Comparison of ENCODE assay signal across 13 cellular contexts in the genomic region with DNA sequence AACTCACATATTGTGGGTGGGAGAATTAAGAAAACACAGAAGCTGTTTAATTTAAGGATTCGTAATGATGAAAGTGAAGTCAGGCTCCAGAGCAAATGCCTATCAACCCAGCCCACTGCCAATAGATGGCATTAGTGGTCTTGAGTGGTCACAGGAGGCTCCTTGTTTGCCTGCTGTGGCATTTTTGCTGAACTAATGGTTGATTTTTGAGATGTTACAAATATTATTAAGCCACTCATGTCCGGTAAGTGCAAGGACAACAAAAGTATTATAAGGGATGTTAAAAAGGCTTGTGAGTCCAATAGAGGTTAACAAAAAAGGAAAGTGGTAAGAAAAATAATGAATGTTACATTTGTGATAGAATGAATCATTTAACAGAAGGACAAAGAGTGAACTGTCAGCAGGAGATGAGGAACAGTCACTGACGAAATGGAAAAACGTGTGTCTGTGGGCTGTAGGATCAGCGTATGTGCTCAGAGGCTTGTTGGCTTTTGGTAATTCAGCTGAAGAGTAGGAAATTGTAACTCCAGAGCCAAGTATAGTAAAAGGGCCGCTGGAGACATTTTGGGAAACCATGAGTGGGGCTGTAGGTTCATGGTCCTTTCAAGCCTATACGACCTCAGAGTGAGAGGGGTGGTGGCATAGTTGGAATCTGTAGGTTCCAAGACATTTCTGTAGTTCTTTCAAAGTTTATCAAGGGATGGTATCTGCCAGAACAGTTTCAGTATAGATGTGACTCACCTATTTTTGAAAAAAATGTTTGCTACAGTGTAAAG. TPM values are rescaled to one million over a fixed set of nuclear protein-coding genes. Genes with fewer than 3 reads are reported as not detected.
DNase-seq lines count a peak whose midpoint lies in the region; ATAC-seq, FAIRE-seq and TF ChIP-seq lines count a peak whose summit lies in the region.
"Had no signal": no experiment of that assay in that cellular context is flagged by ENCODE, and none has a peak within 500 bp of the region (broad histone marks: within the 10 kb centered on the region; RNA-seq: fewer than 3 reads in every experiment).

No MANE protein-coding gene starts in this region.

- no peaks in the 10 kb centered on the region for H3K9me3 ChIP-seq in K562 (replicated peaks; ENCODE audit: control insufficient read depth, insufficient read depth, low read depth, low read length)

- no peaks in the 10 kb centered on the region for H3K9me3 Mint-ChIP-seq in activated CD4-positive, alpha-beta T cell treated with anti-CD3 and anti-CD28 coated beads, Interleukin-2, amount 10 ng/mL, durations not matched to agents 7 days and 5 days

- TF ChIP-seq CTCF in K562 (IDR thresholded peaks at IDR 0.05 in 2 of 3, conservative IDR thresholded peaks at IDR 0.05 in 1 of 3; ENCODE audit: insufficient read depth in 2 of 3, low read depth in 1 of 3, low read length in 3 of 3): peak in 1 of 3 experiments; percentile 16; a peak in 2 of 6 replicates

- H3K36me3 Mint-ChIP-seq in activated CD4-positive, alpha-beta T cell treated with anti-CD3 and anti-CD28 coated beads, Interleukin-2, amount 10 ng/mL, durations not matched to agents 7 days and 5 days (ENCODE audit: low read depth): peaks cover 79% of the 10 kb centered on the region

- H2AFZ ChIP-seq in K562 (ENCODE audit: low read depth, low read length): no peak overlapping the region

- peaks cover 13% of the 10 kb centered on the region; the same call in 1 of the 3 replicates for H3K79me2 ChIP-seq in K562 (ENCODE audit: control insufficient read depth, insufficient read depth, low read length)

- ATAC-seq in K562: no peak

- no peak overlapping the region for H3K4me2 ChIP-seq in K562 (ENCODE audit: insufficient read depth, low read length)

- TF ChIP-seq RAD21 in K562 (CRISPR knock-in tag; conservative IDR thresholded peaks at IDR 0.05 in 1 of 2, IDR thresholded peaks at IDR 0.05 in 1 of 2): peak in 1 of 2 experiments; percentile 23; a peak in 1 of 4 replicates

- no peak overlapping the region for H3K4me3 ChIP-seq in K562

- peak overlapping the region; percentile 72 for H3K27ac Mint-ChIP-seq in activated CD4-positive, alpha-beta T cell treated with anti-CD3 and anti-CD28 coated beads, Interleukin-2, amount 10 ng/mL, durations not matched to agents 7 days and 5 days

- H3K27me3 ChIP-seq in K562 (ENCODE audit: control insufficient read depth in 2 of 2, insufficient read depth in 2 of 2, low read length in 2 of 2): no peaks in the 10 kb centered on the region

- intact Hi-C loops in K562 (cut with micrococcal nuclease): no loop called here

- no peak for FAIRE-seq in K562 (lab: Jason Lieb, UNC)

- in situ Hi-C loops in SK-MEL-5 (cut with HindIII; ENCODE audit: low pct_unique_long_range_greater_than_20kb, low sequenced_read_pairs): no loop called here
- in situ Hi-C loops in K562 (cut with MboI): no loop called here

- peaks cover 50% of the 10 kb centered on the region for H3K4me1 Mint-ChIP-seq in activated CD4-positive, alpha-beta T cell treated with anti-CD3 and anti-CD28 coated beads, Interleukin-2, amount 10 ng/mL, durations not matched to agents 7 days and 5 days

- CTCF ChIA-PET in activated CD4-positive, alpha-beta T cell treated with anti-CD3 and anti-CD28 coated beads, Interleukin-2, amount 10 ng/mL, durations not matched to agents 7 days and 5 days (lab: Charles Lee): interaction anchor here (0.6 to 1.4 kb wide), 3 partner anchors 57 to 1332 kb away, joined by 3 to 4 read pairs (median 4); no protein-coding TSS in a partner anchor
- CTCF ChIA-PET in K562 (lab: Yijun Ruan, JAX; ENCODE audit: low intra/inter-chr PET ratio): no interaction called here

- POLR2A ChIA-PET in activated CD4-positive, alpha-beta T cell treated with anti-CD3 and anti-CD28 coated beads, Interleukin-2, amount 10 ng/mL, durations not matched to agents 7 days and 5 days (lab: Charles Lee): no interaction called here
- POLR2A ChIA-PET in K562 (lab: Yijun Ruan, JAX): interaction anchor here (1.0 to 4.0 kb wide), 2 partner anchors 11 to 20 kb away, joined by 3 to 32 read pairs; partner anchors contain the start of gene SFT2D2

- H3K27me3 Mint-ChIP-seq in activated CD4-positive, alpha-beta T cell treated with anti-CD3 and anti-CD28 coated beads, Interleukin-2, amount 10 ng/mL, durations not matched to agents 7 days and 5 days: no peaks in the 10 kb centered on the region

- no peaks in the 10 kb centered on the region for H3K9me1 ChIP-seq in K562 (ENCODE audit: control insufficient read depth, insufficient read depth, low read length)

- WGBS in K562 (ENCODE audit: insufficient coverage, low coverage, missing lambda C conversion rate): 82% methylated on average over 7 of the region's 7 CpGs

- TSS peak; percentile 2 for BruUV-seq in K562 (replicated peaks; lab: Mats Ljungman, UMichigan)

- H3K36me3 ChIP-seq in K562 (ENCODE audit: control insufficient read depth, insufficient read depth, low read length): peaks cover 91% of the 10 kb centered on the region

- no peak overlapping the region for H3K4me3 Mint-ChIP-seq in activated CD4-positive, alpha-beta T cell treated with anti-CD3 and anti-CD28 coated beads, Interleukin-2, amount 10 ng/mL, durations not matched to agents 7 days and 5 days

- peaks cover 4% of the 10 kb centered on the region; the same call in 1 of the 2 replicates for H4K20me1 ChIP-seq in K562 (replicated peaks; ENCODE audit: control insufficient read depth, insufficient read depth, low read length)

- DNase-seq in activated CD4-positive, alpha-beta T cell treated with anti-CD3 and anti-CD28 coated beads, Interleukin-2, amount 10 ng/mL, durations not matched to agents 7 days and 5 days: peak; percentile 11
- DNase-seq in activated CD4-positive, alpha-beta T cell treated with anti-CD3 and anti-CD28 coated beads, Interleukin-2, amount 50 U/mL, for 1 hour: no peak
- DNase-seq in SK-MEL-5 (ENCODE audit: low read depth, low spot score) (peak; percentile 96), K562 (ENCODE audit: extremely low read depth in 1 of 4, low spot score in 3 of 4) (no peak), MV-4-11 (lab: John Stamatoyannopoulos, UW) (no peak), dermis blood vessel endothelial cell (no peak), inferior parietal cortex (ENCODE audit: extremely low spot score) (no peak)
- peak in 2 of 3 donors; percentile 21 to 38 for DNase-seq in stimulated activated CD4-positive, alpha-beta T cell treated with anti-CD3 and anti-CD28 coated beads, TNF-alpha, amount 100 ng/mL, for 48 hours (ENCODE audit: low read depth in 3 of 3)
- DNase-seq: activated gamma-delta T cell treated with Interleukin-2 at 50 U/mL for 16 hours, cortex of kidney, NCI-H2227 treated with DMSO at 0.1 percent for 48 hours, retina had no signal

- no peaks in the 10 kb centered on the region for H3K4me1 ChIP-seq in K562 (replicated peaks in 1 of 2; ENCODE audit: control insufficient read depth in 2 of 2, insufficient read depth in 2 of 2, low read length in 2 of 2)

- TF ChIP-seq EP300 in K562 (IDR thresholded peaks at IDR 0.05; ENCODE audit: low read length): no peak

- no peak overlapping the region for H3K9ac ChIP-seq in K562 (ENCODE audit: insufficient read depth in 1 of 2, low read depth in 2 of 2, low read length in 2 of 2)

- no peak overlapping the region for H3K27ac ChIP-seq in K562 (ENCODE audit: extremely low read depth, low read depth, low read length)
- H3K27ac ChIP-seq: HL-60 had no signal

- no peak for TF ChIP-seq POLR2A in K562 (conservative IDR thresholded peaks at IDR 0.05)

RNA-seq across cellular contexts. Expression of gene SFT2D2, which starts 11.2 kb away (rescaled TPM):
- 10 to 100 TPM; 62.2 to 68.3 TPM for total RNA-seq in activated CD4-positive, alpha-beta T cell treated with anti-CD3 and anti-CD28 coated beads, Interleukin-2, amount 10 ng/mL, durations not matched to agents 7 days and 5 days
- total RNA-seq in SK-MEL-5 (2014; rRNA removed; shearing (Covaris generic)): 65.8 and 71.4 TPM in 2 replicates
- 46.8 and 65.3 TPM in 2 replicates for polyA plus RNA-seq in SK-MEL-5 (2015; cell fraction: cytosol; rRNA removed)
- polyA plus RNA-seq in SK-MEL-5 (2015; cell fraction: nucleus; rRNA removed): 51.9 and 65.2 TPM in 2 replicates
- total RNA-seq in K562 (2011; cell fraction: chromatin; rRNA removed; ENCODE audit: low replicate concordance): 63.5 and 68.0 TPM in 2 replicates
- 26.0 and 28.6 TPM in 2 replicates for total RNA-seq in K562 (2011; cell fraction: nucleolus; rRNA removed)
- 55.2 and 88.0 TPM in 2 replicates for total RNA-seq in K562 (2011; cell fraction: nucleoplasm; rRNA removed)
- total RNA-seq in K562 (2014; rRNA removed): 20.5 and 21.6 TPM in 2 replicates
- 28.7 and 34.2 TPM in 2 replicates for total RNA-seq in K562 (2014; rRNA removed; fragmentation: Illumina TruSeq; extraction: Trizol)
- total RNA-seq in K562 (2015; rRNA removed; fragmentation: Illumina TruSeq; extraction: Trizol): 28.1 and 28.4 TPM in 2 replicates
- total RNA-seq in K562 (2021): 46.6 and 50.1 TPM in 2 replicates
- 29.0 and 35.8 TPM in 2 replicates for polyA plus RNA-seq in K562 (2011; rRNA removed)
- 10.7 and 20.6 TPM in 2 replicates for polyA plus RNA-seq in K562 (2011; cell fraction: cytosol; rRNA removed)
- polyA plus RNA-seq in K562 (2011; cell fraction: nucleus; rRNA removed): 16.6 and 19.0 TPM in 2 replicates
- polyA plus RNA-seq in K562 (2012): 6.7 and 9.0 TPM in 2 replicates
- polyA plus RNA-seq in K562 (2014; fragmentation: Illumina TruSeq; extraction: Trizol): 9.2 and 10.7 TPM in 2 replicates
- 1 to 10 TPM; 3.4 to 6.1 TPM for polyA plus RNA-seq in K562 (2014; fragmentation: Nextera tagmentation; extraction: Ambion mirVana)
- 14.8 and 15.7 TPM in 2 replicates for polyA plus RNA-seq in K562 (2014; rRNA removed)
- 111 and 122 TPM in 2 replicates for polyA minus RNA-seq in K562 (2011; rRNA and poly(A)+ RNA removed)
- 48.0 and 48.3 TPM in 2 replicates for polyA minus RNA-seq in K562 (2011; cell fraction: cytosol; rRNA and poly(A)+ RNA removed)
- 15.2 and 18.5 TPM in 2 replicates for polyA minus RNA-seq in K562 (2011; cell fraction: nucleus; rRNA and poly(A)+ RNA removed)
- 45.8 and 70.7 TPM in 2 replicates for total RNA-seq in dermis blood vessel endothelial cell

RNA-seq across cellular contexts. Expression of gene TBX19, which starts 43.7 kb away (rescaled TPM):
- total RNA-seq in activated CD4-positive, alpha-beta T cell treated with anti-CD3 and anti-CD28 coated beads, Interleukin-2, amount 10 ng/mL, durations not matched to agents 7 days and 5 days: 1 to 10 TPM; 2.7 to 3.1 TPM
- total RNA-seq in SK-MEL-5 (2014; rRNA removed; shearing (Covaris generic)): 1.3 and 2.2 TPM in 2 replicates
- polyA plus RNA-seq in SK-MEL-5 (2015; cell fraction: cytosol; rRNA removed): 2.7 and 3.5 TPM in 2 replicates
- polyA plus RNA-seq in SK-MEL-5 (2015; cell fraction: nucleus; rRNA removed): 26.1 and 29.5 TPM in 2 replicates
- 4.0 and 5.3 TPM in 2 replicates for total RNA-seq in K562 (2011; cell fraction: chromatin; rRNA removed; ENCODE audit: low replicate concordance)
- 2.7 and 3.4 TPM in 2 replicates for total RNA-seq in K562 (2011; cell fraction: nucleolus; rRNA removed)
- 4.6 and 8.7 TPM in 2 replicates for total RNA-seq in K562 (2011; cell fraction: nucleoplasm; rRNA removed)
- total RNA-seq in K562 (2014; rRNA removed) (0.32 and 0.98 TPM in 2 replicates), K562 (2014; rRNA removed; fragmentation: Illumina TruSeq; extraction: Trizol) (0.95 and 1.1 TPM in 2 replicates), K562 (2015; rRNA removed; fragmentation: Illumina TruSeq; extraction: Trizol) (0.94 and 1.3 TPM in 2 replicates), K562 (2021) (1.8 and 2.1 TPM in 2 replicates), dermis blood vessel endothelial cell (0.47 and 0.51 TPM in 2 replicates)
- polyA plus RNA-seq in K562 (2011; rRNA removed) (3.1 and 3.4 TPM in 2 replicates), K562 (2014; fragmentation: Illumina TruSeq; extraction: Trizol) (1.9 TPM in 2 replicates), K562 (2014; fragmentation: Nextera tagmentation; extraction: Ambion mirVana) (under 1 TPM; 0.42 to 0.52 TPM), K562 (2014; rRNA removed) (2.4 and 2.8 TPM in 2 replicates)
- 1.9 and 3.3 TPM in 2 replicates for polyA plus RNA-seq in K562 (2011; cell fraction: cytosol; rRNA removed)
- 4.1 and 5.3 TPM in 2 replicates for polyA plus RNA-seq in K562 (2011; cell fraction: nucleus; rRNA removed)
- polyA plus RNA-seq in K562 (2012): 1.9 and 3.5 TPM in 2 replicates
- 1.5 and 1.8 TPM in 2 replicates for polyA minus RNA-seq in K562 (2011; rRNA and poly(A)+ RNA removed)
- polyA minus RNA-seq in K562 (2011; cell fraction: cytosol; rRNA and poly(A)+ RNA removed): 0.76 TPM in 1 of 2 replicates, not detected in the other
- 1.6 and 1.9 TPM in 2 replicates for polyA minus RNA-seq in K562 (2011; cell fraction: nucleus; rRNA and poly(A)+ RNA removed)

RNA-seq across cellular contexts. Expression of gene TIPRL, which starts 58.3 kb away (rescaled TPM):
- total RNA-seq in activated CD4-positive, alpha-beta T cell treated with anti-CD3 and anti-CD28 coated beads, Interleukin-2, amount 10 ng/mL, durations not matched to agents 7 days and 5 days: 10 to 100 TPM; 44.4 to 50.3 TPM
- 75.2 and 82.7 TPM in 2 replicates for total RNA-seq in SK-MEL-5 (2014; rRNA removed; shearing (Covaris generic))
- polyA plus RNA-seq in SK-MEL-5 (2015; cell fraction: cytosol; rRNA removed): 48.9 and 50.5 TPM in 2 replicates
- polyA plus RNA-seq in SK-MEL-5 (2015; cell fraction: nucleus; rRNA removed): 41.9 and 49.9 TPM in 2 replicates
- total RNA-seq in K562 (2011; cell fraction: chromatin; rRNA removed; ENCODE audit: low replicate concordance): 7.1 and 15.3 TPM in 2 replicates
- 4.0 and 4.3 TPM in 2 replicates for total RNA-seq in K562 (2011; cell fraction: nucleolus; rRNA removed)
- 6.7 and 13.7 TPM in 2 replicates for total RNA-seq in K562 (2011; cell fraction: nucleoplasm; rRNA removed)
- total RNA-seq in K562 (2014; rRNA removed) (41.4 and 52.1 TPM in 2 replicates), K562 (2014; rRNA removed; fragmentation: Illumina TruSeq; extraction: Trizol) (73.5 and 78.1 TPM in 2 replicates), K562 (2015; rRNA removed; fragmentation: Illumina TruSeq; extraction: Trizol) (71.1 and 81.7 TPM in 2 replicates), K562 (2021) (57.0 and 64.4 TPM in 2 replicates), dermis blood vessel endothelial cell (34.1 and 43.4 TPM in 2 replicates)
- polyA plus RNA-seq in K562 (2011; rRNA removed) (44.9 and 69.9 TPM in 2 replicates), K562 (2014; fragmentation: Illumina TruSeq; extraction: Trizol) (50.7 and 60.1 TPM in 2 replicates), K562 (2014; fragmentation: Nextera tagmentation; extraction: Ambion mirVana) (10 to 100 TPM; 87.0 to 90.2 TPM), K562 (2014; rRNA removed) (54.8 and 63.2 TPM in 2 replicates)
- polyA plus RNA-seq in K562 (2011; cell fraction: cytosol; rRNA removed): 10.0 and 21.7 TPM in 2 replicates
- polyA plus RNA-seq in K562 (2011; cell fraction: nucleus; rRNA removed): 7.3 and 11.7 TPM in 2 replicates
- 42.3 and 51.3 TPM in 2 replicates for polyA plus RNA-seq in K562 (2012)
- polyA minus RNA-seq in K562 (2011; rRNA and poly(A)+ RNA removed): 87.3 and 88.4 TPM in 2 replicates
- polyA minus RNA-seq in K562 (2011; cell fraction: cytosol; rRNA and poly(A)+ RNA removed): 19.4 and 21.4 TPM in 2 replicates
- 4.7 and 8.7 TPM in 2 replicates for polyA minus RNA-seq in K562 (2011; cell fraction: nucleus; rRNA and poly(A)+ RNA removed)

Comparison
In these comparisons a context has a peak if more than half of its experiments do, and no peak if none do; other contexts are left out.
1. DNase-seq: peak in activated CD4-positive, alpha-beta T cell treated with anti-CD3 and anti-CD28 coated beads, Interleukin-2, amount 10 ng/mL, durations not matched to agents 7 days and 5 days (single experiment), SK-MEL-5 (single experiment) and stimulated activated CD4-positive, alpha-beta T cell treated with anti-CD3 and anti-CD28 coated beads, TNF-alpha, amount 100 ng/mL, for 48 hours (2 of 3); none in activated CD4-positive, alpha-beta T cell treated with anti-CD3 and anti-CD28 coated beads, Interleukin-2, amount 50 U/mL, for 1 hour (single experiment), K562 (0 of 4), MV-4-11 (single experiment), dermis blood vessel endothelial cell (single experiment) and inferior parietal cortex (single experiment).